In the genomic region with DNA sequence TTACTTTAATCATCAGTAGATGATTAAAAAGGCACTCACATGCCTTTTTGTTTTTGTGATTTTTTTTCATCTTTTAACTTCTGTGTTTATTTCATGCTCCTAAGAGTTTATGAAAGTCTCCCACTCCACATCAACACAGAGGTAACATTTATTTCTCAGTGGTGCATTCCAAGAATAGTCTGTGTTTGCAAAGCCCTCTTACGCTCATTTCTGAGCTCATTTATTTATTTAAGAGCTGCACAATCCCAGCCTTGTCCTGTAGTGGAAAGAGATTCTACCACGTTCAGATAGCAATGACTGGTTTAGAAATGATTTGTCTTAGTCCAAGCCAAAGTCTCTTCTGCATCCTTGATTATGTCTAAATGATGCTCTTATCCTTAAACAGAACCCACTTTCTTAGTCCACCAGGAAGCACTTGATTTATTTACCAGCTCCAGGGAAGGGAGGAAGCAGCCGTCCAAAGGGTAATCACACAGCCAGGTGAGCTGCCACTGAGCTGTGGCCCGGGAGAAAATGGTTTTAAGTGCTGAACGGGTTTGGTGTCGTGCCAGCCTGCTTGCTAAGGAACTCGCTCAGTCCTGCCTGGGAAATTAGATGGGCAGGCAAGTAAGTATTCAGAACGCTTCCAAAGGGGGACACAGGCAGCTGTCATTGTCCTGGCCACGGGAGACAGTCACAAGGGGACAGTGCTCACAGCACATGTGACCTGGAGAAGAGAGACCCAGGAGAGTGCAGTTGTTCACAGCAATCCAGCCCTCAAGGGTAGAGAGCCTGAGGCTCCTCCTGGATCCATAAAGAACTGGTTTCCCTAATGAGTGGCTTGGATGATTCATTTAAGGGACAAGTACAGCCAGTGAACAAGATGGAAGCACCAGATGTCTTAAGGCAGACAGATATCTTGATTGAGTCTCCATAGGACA, we compare ENCODE assay signal across 11 cellular contexts.
A peak's percentile ranks its signal among the peaks of the same experiment; 100 is the strongest.
DNase-seq lines count a peak whose midpoint lies in the region; ATAC-seq and TF ChIP-seq lines count a peak whose summit lies in the region.
"Had no signal": no experiment of that assay in that cellular context is flagged by ENCODE, and none has a peak within 500 bp of the region (broad histone marks: within the 10 kb centered on the region; RNA-seq: fewer than 3 reads in every experiment).

No MANE protein-coding gene starts in this region.

- 22 to 29% (median 22%) methylated on average over 9 of the region's 9 CpGs for WGBS in psoas muscle, 3 donors

- DNase-seq in COR-L47 (lab: John Stamatoyannopoulos, UW), result peak; percentile 33
- peak; percentile 31 for DNase-seq in NCI-H2107 (lab: John Stamatoyannopoulos, UW)
- peak in 2 of 3 donors; percentile 30 to 36 for DNase-seq in mucosa of descending colon
- DNase-seq in OCI-M1 (lab: John Stamatoyannopoulos, UW), result no peak
- no peak for DNase-seq in SIG-M5 (lab: John Stamatoyannopoulos, UW)
- no peak for DNase-seq in effector CD8-positive, alpha-beta T cell (lab: John Stamatoyannopoulos, UW)
- DNase-seq in psoas muscle, result no peak
- DNase-seq: activated CD8-positive, alpha-beta T cell treated with anti-CD3 and anti-CD28 coated beads, Interleukin-2, amount 10 ng/mL, durations not matched to agents 7 days and 5 days had no signal

- peak overlapping the region; percentile 32 for H3K9ac ChIP-seq in endocrine pancreas (ENCODE audit: control insufficient read depth, insufficient read depth, low read length)
- H3K9ac ChIP-seq: neural progenitor cell had no signal

- H3K36me3 ChIP-seq in endocrine pancreas (ENCODE audit: control insufficient read depth, insufficient read depth, low read length), result no peaks in the 10 kb centered on the region
- no peaks in the 10 kb centered on the region for H3K36me3 ChIP-seq in mucosa of descending colon (ENCODE audit: low read depth)
- H3K36me3 ChIP-seq in psoas muscle (ENCODE audit: insufficient read depth in 1 of 2, low read depth in 1 of 2), result no peaks in the 10 kb centered on the region
- H3K36me3 ChIP-seq: cardiac muscle cell, neural progenitor cell had no signal

- H3K4me3 ChIP-seq in endocrine pancreas (ENCODE audit: control insufficient read depth, insufficient read depth, low read length), result peak overlapping the region; percentile 45
- H3K4me3 ChIP-seq in mucosa of descending colon, result no peak overlapping the region
- H3K4me3 ChIP-seq in psoas muscle, result no peak overlapping the region
- H3K4me3 ChIP-seq: cardiac muscle cell, neural progenitor cell had no signal

- peak; percentile 64 for ATAC-seq in mucosa of descending colon
- ATAC-seq in psoas muscle, result no peak
- ATAC-seq: activated CD8-positive, alpha-beta T cell treated with anti-CD3 and anti-CD28 coated beads, Interleukin-2, amount 10 ng/mL, durations not matched to agents 7 days and 5 days had no signal

- H3K27me3 ChIP-seq in endocrine pancreas (ENCODE audit: control insufficient read depth, insufficient read depth, low read length), result no peaks in the 10 kb centered on the region
- no peaks in the 10 kb centered on the region for H3K27me3 ChIP-seq in psoas muscle (ENCODE audit: insufficient read depth in 3 of 3, low read length in 2 of 3)
- H3K27me3 ChIP-seq: cardiac muscle cell, neural progenitor cell had no signal

- H3K9me3 ChIP-seq in endocrine pancreas (ENCODE audit: control insufficient read depth, low read length) (no peaks in the 10 kb centered on the region), mucosa of descending colon (no peaks in the 10 kb centered on the region), psoas muscle (peaks cover 3% of the 10 kb centered on the region)

- intact Hi-C loops in mucosa of descending colon (cut with DNase I, micrococcal nuclease), result no loop called here
- intact Hi-C loops in psoas muscle (cut with DNase I), result no loop called here

- no peaks in the 10 kb centered on the region for H3K4me1 ChIP-seq in endocrine pancreas (ENCODE audit: control insufficient read depth, insufficient read depth, low read length)
- no peaks in the 10 kb centered on the region for H3K4me1 ChIP-seq in mucosa of descending colon (ENCODE audit: low read depth)
- no peaks in the 10 kb centered on the region for H3K4me1 ChIP-seq in psoas muscle

- no peak overlapping the region for H3K27ac ChIP-seq in psoas muscle
- H3K27ac ChIP-seq: cardiac muscle cell, neural progenitor cell had no signal

- no peak for TF ChIP-seq CTCF in mucosa of descending colon (IDR thresholded peaks at IDR 0.05)
- TF ChIP-seq CTCF in psoas muscle (IDR thresholded peaks at IDR 0.05), result no peak

Comparison
In these comparisons a context has a peak if more than half of its experiments do, and no peak if none do; other contexts are left out.
1. DNase-seq: peak in COR-L47 (single experiment), NCI-H2107 (single experiment) and mucosa of descending colon (2 of 3); none in OCI-M1 (single experiment), SIG-M5 (single experiment), effector CD8-positive, alpha-beta T cell (single experiment) and psoas muscle (0 of 2).